Comparison of ENCODE assay signal across 39 cellular contexts in genomic region chrX:125577479-125577878, GRCh38.
"Had no signal": no experiment of that assay in that cellular context is flagged by ENCODE, and none has a peak within 500 bp of the region (broad histone marks: within the 10 kb centered on the region; RNA-seq: fewer than 3 reads in every experiment).

No MANE protein-coding gene starts in this region.

- H3K36me3 Mint-ChIP-seq: activated naive CD4-positive, alpha-beta T cell treated with anti-CD3 and anti-CD28 coated beads, Interleukin-2, amount 10 ng/mL, durations not matched to agents 7 days and 5 days; activated naive CD4-positive, alpha-beta T cell treated with anti-CD3 and anti-CD28 coated beads, Interleukin-2, amount 50 U/mL, for 24 hours; activated naive CD4-positive, alpha-beta T cell treated with anti-CD3 and anti-CD28 coated beads, Interleukin-2, amount 50 U/mL, for 72 hours; activated naive CD8-positive, alpha-beta T cell; activated naive CD8-positive, alpha-beta T cell treated with anti-CD3 and anti-CD28 coated beads for 36 hours; activated naive CD8-positive, alpha-beta T cell treated with anti-CD3 and anti-CD28 coated beads, Interleukin-2, amount 10 ng/mL, durations not matched to agents 7 days and 5 days; brain had no signal

- H3K36me3 ChIP-seq: adrenal gland, ascending aorta, brain microvascular endothelial cell, breast epithelium, cardiac muscle cell had no signal

- ATAC-seq: activated naive CD4-positive, alpha-beta T cell treated with anti-CD3 and anti-CD28 coated beads, Interleukin-2, amount 50 U/mL, for 72 hours; activated naive CD8-positive, alpha-beta T cell treated with anti-CD3 and anti-CD28 coated beads, Interleukin-2, amount 50 U/mL, for 24 hours; activated T-cell treated with anti-CD3 and anti-CD28 coated beads, Interleukin-2, amount 50 U/mL, for 4 hours; activated T-cell treated with anti-CD3 and anti-CD28 coated beads, Interleukin-2, amount 50 U/mL, for 72 hours; activated T-helper 17 cell treated with anti-CD3 and anti-CD28 coated beads, Interleukin-2, amount 50 U/mL, for 72 hours; body of pancreas had no signal

- H3K27me3 Mint-ChIP-seq: activated naive CD4-positive, alpha-beta T cell treated with anti-CD3 and anti-CD28 coated beads, Interleukin-2, amount 10 ng/mL, durations not matched to agents 7 days and 5 days; activated naive CD4-positive, alpha-beta T cell treated with anti-CD3 and anti-CD28 coated beads, Interleukin-2, amount 50 U/mL, for 24 hours; activated naive CD8-positive, alpha-beta T cell; activated naive CD8-positive, alpha-beta T cell treated with anti-CD3 and anti-CD28 coated beads for 36 hours; activated naive CD8-positive, alpha-beta T cell treated with anti-CD3 and anti-CD28 coated beads, Interleukin-2, amount 10 ng/mL, durations not matched to agents 7 days and 5 days; activated naive CD8-positive, alpha-beta T cell treated with anti-CD3 and anti-CD28 coated beads, Interleukin-2, amount 50 U/mL, for 24 hours; activated T-cell treated with anti-CD3 and anti-CD28 coated beads, Interleukin-2, amount 50 U/mL, for 24 hours; activated T-helper 17 cell treated with anti-CD3 and anti-CD28 coated beads, Interleukin-2, amount 50 U/mL, for 72 hours; central memory CD8-positive, alpha-beta T cell had no signal

- FAIRE-seq: bronchial epithelial cell had no signal

- DNase-seq: activated effector memory CD4-positive, alpha-beta T cell treated with anti-CD3 and anti-CD28 coated beads, Interleukin-2, amount 50 U/mL, for 16 hours; activated effector memory CD4-positive, alpha-beta T cell treated with Interleukin-2 at 50 U/mL for 16 hours; activated gamma-delta T cell; activated gamma-delta T cell treated with Interleukin-2 at 50 U/mL for 16 hours; activated naive CD4-positive, alpha-beta T cell; activated naive CD4-positive, alpha-beta T cell treated with anti-CD3 and anti-CD28 coated beads for 36 hours; activated naive CD4-positive, alpha-beta T cell treated with anti-CD3 and anti-CD28 coated beads, Interleukin-2, amount 10 ng/mL, durations not matched to agents 7 days and 5 days; activated naive CD4-positive, alpha-beta T cell treated with anti-CD3 and anti-CD28 coated beads, Interleukin-2, amount 50 U/mL, for 16 hours; activated naive CD4-positive, alpha-beta T cell treated with Interleukin-2 at 50 U/mL for 16 hours; activated naive CD8-positive, alpha-beta T cell treated with anti-CD3 and anti-CD28 coated beads for 36 hours; activated naive CD8-positive, alpha-beta T cell treated with anti-CD3 and anti-CD28 coated beads, Interleukin-2, amount 10 ng/mL, durations not matched to agents 7 days and 5 days; activated naive CD8-positive, alpha-beta T cell treated with anti-CD3 and anti-CD28 coated beads, Interleukin-2, amount 50 U/mL, for 24 hours; activated T-cell treated with anti-CD3 and anti-CD28 coated beads, Interleukin-2, amount 50 U/mL, for 1 hour; activated T-cell treated with anti-CD3 and anti-CD28 coated beads, Interleukin-2, amount 50 U/mL, for 24 hours; activated T-cell treated with anti-CD3 and anti-CD28 coated beads, Interleukin-2, amount 50 U/mL, for 4 hours; activated T-cell treated with anti-CD3 and anti-CD28 coated beads, Interleukin-2, amount 50 U/mL, for 48 hours; activated T-cell treated with anti-CD3 and anti-CD28 coated beads, Interleukin-2, amount 50 U/mL, for 72 hours; adrenal gland; amniotic stem cell; amygdala; anterior cingulate cortex; aorta; body of pancreas; brain microvascular endothelial cell; caudate nucleus; central memory CD4-positive, alpha-beta T cell; cerebellar nuclear complex had no signal

- H3K9me3 Mint-ChIP-seq: activated naive CD4-positive, alpha-beta T cell treated with anti-CD3 and anti-CD28 coated beads for 36 hours; activated naive CD4-positive, alpha-beta T cell treated with anti-CD3 and anti-CD28 coated beads, Interleukin-2, amount 10 ng/mL, durations not matched to agents 7 days and 5 days; activated naive CD4-positive, alpha-beta T cell treated with anti-CD3 and anti-CD28 coated beads, Interleukin-2, amount 50 U/mL, for 24 hours; activated naive CD4-positive, alpha-beta T cell treated with anti-CD3 and anti-CD28 coated beads, Interleukin-2, amount 50 U/mL, for 72 hours; activated naive CD8-positive, alpha-beta T cell treated with anti-CD3 and anti-CD28 coated beads for 36 hours; activated naive CD8-positive, alpha-beta T cell treated with anti-CD3 and anti-CD28 coated beads, Interleukin-2, amount 10 ng/mL, durations not matched to agents 7 days and 5 days; activated naive CD8-positive, alpha-beta T cell treated with anti-CD3 and anti-CD28 coated beads, Interleukin-2, amount 50 U/mL, for 24 hours; activated T-cell treated with anti-CD3 and anti-CD28 coated beads, Interleukin-2, amount 50 U/mL, for 24 hours; activated T-cell treated with anti-CD3 and anti-CD28 coated beads, Interleukin-2, amount 50 U/mL, for 4 hours; activated T-cell treated with anti-CD3 and anti-CD28 coated beads, Interleukin-2, amount 50 U/mL, for 72 hours; activated T-helper 1 cell treated with anti-CD3 and anti-CD28 coated beads, Interleukin-12 subunit alpha, Interleukin-12 subunit beta, Interleukin-2, Interleukin-4 antibody, amounts not matched to agents 30 ng/mL and 10 ng/mL and 1 ng/mL, durations not matched to agents 14 hours and 24 hours and 36 hours; activated T-helper 17 cell treated with anti-CD3 and anti-CD28 coated beads, Interleukin-2, amount 50 U/mL, for 72 hours; activated T-helper 2 cell treated with anti-CD3 and anti-CD28 coated beads, Interferon-gamma antibody, Interleukin-2, Interleukin-4, amounts not matched to agents 10 μg/mL and 5 μg/mL and 100 μg/mL, durations not matched to agents 14 hours and 24 hours and 36 hours; central memory CD8-positive, alpha-beta T cell had no signal

- H3K9me3 ChIP-seq: adrenal gland, ascending aorta, body of pancreas, breast epithelium had no signal

- H3K4me1 Mint-ChIP-seq: activated naive CD4-positive, alpha-beta T cell treated with anti-CD3 and anti-CD28 coated beads, Interleukin-2, amount 10 ng/mL, durations not matched to agents 7 days and 5 days; activated naive CD4-positive, alpha-beta T cell treated with anti-CD3 and anti-CD28 coated beads, Interleukin-2, amount 50 U/mL, for 24 hours; activated naive CD8-positive, alpha-beta T cell treated with anti-CD3 and anti-CD28 coated beads for 36 hours; activated naive CD8-positive, alpha-beta T cell treated with anti-CD3 and anti-CD28 coated beads, Interleukin-2, amount 10 ng/mL, durations not matched to agents 7 days and 5 days; activated naive CD8-positive, alpha-beta T cell treated with anti-CD3 and anti-CD28 coated beads, Interleukin-2, amount 50 U/mL, for 24 hours; activated T-helper 17 cell treated with anti-CD3 and anti-CD28 coated beads, Interleukin-2, amount 50 U/mL, for 72 hours; brain; central memory CD8-positive, alpha-beta T cell had no signal

- H3K4me1 ChIP-seq: adrenal gland, ascending aorta, body of pancreas, breast epithelium had no signal

- H3K4me3 Mint-ChIP-seq: activated naive CD4-positive, alpha-beta T cell treated with anti-CD3 and anti-CD28 coated beads for 36 hours; activated naive CD4-positive, alpha-beta T cell treated with anti-CD3 and anti-CD28 coated beads, Interleukin-2, amount 10 ng/mL, durations not matched to agents 7 days and 5 days; activated naive CD4-positive, alpha-beta T cell treated with anti-CD3 and anti-CD28 coated beads, Interleukin-2, amount 50 U/mL, for 24 hours; activated naive CD8-positive, alpha-beta T cell; activated naive CD8-positive, alpha-beta T cell treated with anti-CD3 and anti-CD28 coated beads for 36 hours; activated naive CD8-positive, alpha-beta T cell treated with anti-CD3 and anti-CD28 coated beads, Interleukin-2, amount 10 ng/mL, durations not matched to agents 7 days and 5 days; activated naive CD8-positive, alpha-beta T cell treated with anti-CD3 and anti-CD28 coated beads, Interleukin-2, amount 50 U/mL, for 24 hours; activated T-cell treated with anti-CD3 and anti-CD28 coated beads, Interleukin-2, amount 50 U/mL, for 24 hours; activated T-cell treated with anti-CD3 and anti-CD28 coated beads, Interleukin-2, amount 50 U/mL, for 4 hours; activated T-cell treated with anti-CD3 and anti-CD28 coated beads, Interleukin-2, amount 50 U/mL, for 72 hours; activated T-helper 1 cell treated with anti-CD3 and anti-CD28 coated beads, Interleukin-12 subunit alpha, Interleukin-12 subunit beta, Interleukin-2, Interleukin-4 antibody, amounts not matched to agents 30 ng/mL and 10 ng/mL and 1 ng/mL, durations not matched to agents 14 hours and 24 hours and 36 hours; activated T-helper 17 cell treated with anti-CD3 and anti-CD28 coated beads, Interleukin-2, amount 50 U/mL, for 72 hours; brain; central memory CD8-positive, alpha-beta T cell had no signal

- H3K27me3 ChIP-seq: adrenal gland, ascending aorta, body of pancreas, brain microvascular endothelial cell, breast epithelium, cardiac muscle cell had no signal

- H3K4me3 ChIP-seq: adrenal gland, ascending aorta, body of pancreas, breast epithelium, cardiac muscle cell had no signal

- H3K27ac ChIP-seq: adrenal gland, ascending aorta, body of pancreas, brain microvascular endothelial cell, breast epithelium, cardiac muscle cell had no signal

- H3K27ac Mint-ChIP-seq: activated naive CD4-positive, alpha-beta T cell treated with anti-CD3 and anti-CD28 coated beads for 36 hours; activated naive CD4-positive, alpha-beta T cell treated with anti-CD3 and anti-CD28 coated beads, Interleukin-2, amount 10 ng/mL, durations not matched to agents 7 days and 5 days; activated naive CD4-positive, alpha-beta T cell treated with anti-CD3 and anti-CD28 coated beads, Interleukin-2, amount 50 U/mL, for 24 hours; activated naive CD4-positive, alpha-beta T cell treated with anti-CD3 and anti-CD28 coated beads, Interleukin-2, amount 50 U/mL, for 72 hours; activated naive CD8-positive, alpha-beta T cell; activated naive CD8-positive, alpha-beta T cell treated with anti-CD3 and anti-CD28 coated beads for 36 hours; activated naive CD8-positive, alpha-beta T cell treated with anti-CD3 and anti-CD28 coated beads, Interleukin-2, amount 10 ng/mL, durations not matched to agents 7 days and 5 days; activated naive CD8-positive, alpha-beta T cell treated with anti-CD3 and anti-CD28 coated beads, Interleukin-2, amount 50 U/mL, for 24 hours; activated T-cell treated with anti-CD3 and anti-CD28 coated beads, Interleukin-2, amount 50 U/mL, for 24 hours; activated T-cell treated with anti-CD3 and anti-CD28 coated beads, Interleukin-2, amount 50 U/mL, for 72 hours; activated T-helper 1 cell treated with anti-CD3 and anti-CD28 coated beads, Interleukin-12 subunit alpha, Interleukin-12 subunit beta, Interleukin-2, Interleukin-4 antibody, amounts not matched to agents 30 ng/mL and 10 ng/mL and 1 ng/mL, durations not matched to agents 14 hours and 24 hours and 36 hours; activated T-helper 17 cell treated with anti-CD3 and anti-CD28 coated beads, Interleukin-2, amount 50 U/mL, for 72 hours; activated T-helper 2 cell treated with anti-CD3 and anti-CD28 coated beads, Interferon-gamma antibody, Interleukin-2, Interleukin-4, amounts not matched to agents 10 μg/mL and 5 μg/mL and 100 μg/mL, durations not matched to agents 14 hours and 24 hours and 36 hours; brain had no signal
